Comparison of ENCODE assay signal across 19 cellular contexts in the genomic region with DNA sequence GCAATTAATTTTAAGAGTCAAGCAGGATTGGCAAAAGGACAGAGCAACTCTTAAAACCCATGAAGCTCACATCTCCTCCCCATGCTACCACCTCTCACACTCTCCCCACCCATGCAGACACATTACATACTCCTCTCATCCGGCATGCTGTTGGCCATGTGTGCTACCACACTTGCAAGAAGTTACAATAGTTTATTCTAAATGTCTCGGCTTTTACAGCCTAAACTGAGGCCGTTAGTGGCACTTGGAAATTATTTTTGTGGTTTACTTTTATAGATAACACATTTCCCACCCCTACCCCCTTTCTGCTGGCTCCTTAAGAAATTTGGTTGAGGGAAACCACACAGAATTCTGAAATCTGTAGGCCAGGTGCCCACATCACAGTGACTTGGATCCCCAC.
"Had no signal": no experiment of that assay in that cellular context is flagged by ENCODE, and none has a peak within 500 bp of the region (broad histone marks: within the 10 kb centered on the region; RNA-seq: fewer than 3 reads in every experiment).

No MANE protein-coding gene starts in this region.

- ATAC-seq: left ventricle myocardium superior; lower lobe of right lung; naive thymus-derived CD8-positive, alpha-beta T cell; sciatic nerve; stimulated activated naive CD8-positive, alpha-beta T cell treated with anti-CD3 and anti-CD28 coated beads, Interleukin-15, amount 100 ng/mL, for 72 hours had no signal

- H3K4me1 ChIP-seq: lower lobe of right lung, prostate gland, right atrium auricular region, suprapubic skin, transverse colon had no signal

- H3K36me3 ChIP-seq: lower lobe of right lung, prostate gland, right atrium auricular region, suprapubic skin, transverse colon had no signal

- H3K9me3 ChIP-seq: lower lobe of right lung, prostate gland, transverse colon had no signal

- H3K27me3 ChIP-seq: right atrium auricular region, suprapubic skin, transverse colon had no signal

- H3K4me3 ChIP-seq: lower lobe of right lung, prostate gland, right atrium auricular region, smooth muscle cell, suprapubic skin, transverse colon had no signal

- H3K27ac ChIP-seq: lower lobe of right lung, prostate gland, right atrium auricular region, suprapubic skin, transverse colon had no signal

- H3K4me2 ChIP-seq: smooth muscle cell had no signal

- DNase-seq: cortex of kidney; head of caudate nucleus; left ventricle myocardium superior; lower lobe of right lung; naive thymus-derived CD8-positive, alpha-beta T cell; nephron progenitor cell; nucleus accumbens; stimulated activated CD4-positive, alpha-beta T cell treated with anti-CD3 and anti-CD28 coated beads, Interleukin-12 subunit alpha, Interleukin-12 subunit beta, amount 100 ng/mL, for 4 hours; stimulated activated CD4-positive, alpha-beta T cell treated with anti-CD3 and anti-CD28 coated beads, Interleukin-1b, Interleukin-23, amount 100 ng/mL, for 48 hours; stimulated activated CD4-positive, alpha-beta T cell treated with anti-CD3 and anti-CD28 coated beads, Interleukin-4, amount 100 ng/mL, for 1 hour; stimulated activated CD8-positive, alpha-beta memory T cell treated with anti-CD3 and anti-CD28 coated beads, Interleukin-4, amount 100 ng/mL, for 48 hours; stimulated activated naive CD4-positive, alpha-beta T cell; stimulated activated naive CD8-positive, alpha-beta T cell treated with anti-CD3 and anti-CD28 coated beads, Interleukin-15, amount 100 ng/mL, for 72 hours; transverse colon had no signal
